Comparison of ENCODE assay signal across 8 cellular contexts in the genomic region with DNA sequence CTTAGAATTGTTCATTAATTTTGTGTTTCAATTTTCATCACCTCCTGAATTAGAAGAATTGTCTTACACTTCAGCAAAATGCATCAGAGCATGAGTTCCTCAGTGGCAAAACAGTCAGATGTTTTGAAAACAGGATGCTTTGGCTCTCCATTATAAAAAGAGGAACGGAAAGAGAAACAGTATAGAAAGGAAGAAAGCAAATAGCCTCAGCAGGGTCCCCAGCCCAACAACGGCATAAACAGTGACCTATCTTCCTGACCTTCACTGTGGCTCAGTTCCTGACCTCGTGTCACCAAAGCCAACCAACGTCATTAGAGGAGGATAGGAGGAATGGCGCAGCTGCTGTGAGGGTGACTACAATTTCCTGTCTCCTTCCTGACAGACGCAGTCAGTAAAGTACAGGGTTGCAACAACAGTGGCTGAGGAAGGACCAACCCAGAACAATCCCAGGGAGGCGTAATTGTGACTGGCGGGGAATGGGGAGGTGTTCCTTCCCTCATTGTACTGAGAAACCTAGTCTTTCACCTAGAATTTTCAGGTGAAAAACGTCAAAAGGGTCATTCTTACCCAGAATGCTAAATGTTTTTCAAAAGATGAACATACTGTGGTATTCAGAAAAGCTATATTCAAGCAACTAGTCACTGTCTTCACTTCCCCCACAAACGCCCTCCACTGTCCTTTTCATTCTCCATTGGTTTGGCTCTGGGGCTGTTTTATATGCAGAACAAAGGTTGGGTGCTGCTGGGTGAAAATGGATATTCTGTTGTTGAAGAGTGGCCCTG.
A peak's percentile ranks its signal among the peaks of the same experiment; 100 is the strongest.
DNase-seq lines count a peak whose midpoint lies in the region; ATAC-seq, FAIRE-seq and TF ChIP-seq lines count a peak whose summit lies in the region.

No MANE protein-coding gene starts in this region.

- H4K5ac ChIP-seq in H1 (ENCODE audit: insufficient read length, low read depth, low read length): no peak overlapping the region

- H3K9ac ChIP-seq in H1 (replicated peaks in 1 of 4; ENCODE audit: extremely low read depth in 1 of 4, low read depth in 3 of 4, low read length in 3 of 4): peak overlapping the region in 1 of 4 experiments; percentile 13; a peak in 1 of 7 replicates

- no peaks in the 10 kb centered on the region for H3K9me3 ChIP-seq in H1 (ENCODE audit: insufficient read depth in 2 of 2, low read depth in 1 of 2, low read length in 1 of 2)
- H3K9me3 ChIP-seq in neuron (ENCODE audit: low read length): no peaks in the 10 kb centered on the region
- H3K9me3 ChIP-seq in thymus (ENCODE audit: control insufficient read depth): no peaks in the 10 kb centered on the region

- H3K23ac ChIP-seq in H1 (ENCODE audit: insufficient read length): no peak overlapping the region

- no peak for FAIRE-seq in H1 (lab: Jason Lieb, UNC)

- H3K27ac ChIP-seq in H1 (ENCODE audit: low read depth, low read length) (no peak overlapping the region; the same call in 1 of the 2 replicates), thymus (ENCODE audit: low read depth) (peak overlapping the region; percentile 88)

- no peaks in the 10 kb centered on the region; a peak in 1 of 7 replicates for H3K27me3 ChIP-seq in H1 (replicated peaks in 1 of 4; ENCODE audit: control insufficient read depth in 3 of 4, extremely low read depth in 1 of 4, insufficient read depth in 3 of 4, low read length in 3 of 4)
- no peaks in the 10 kb centered on the region for H3K27me3 ChIP-seq in neuron (ENCODE audit: insufficient read depth, low read length)
- H3K27me3 ChIP-seq in thymus (ENCODE audit: control insufficient read depth, insufficient read depth): no peaks in the 10 kb centered on the region

- H3K56ac ChIP-seq in H1 (replicated peaks; ENCODE audit: insufficient read length, low read depth, low read length): no peak overlapping the region

- POLR2A ChIA-PET in H1 (lab: Charles Lee; ENCODE audit: partially characterized antibody): no interaction called here

- H3K36me3 Mint-ChIP-seq in IgD-negative memory B cell: peaks cover 9% of the 10 kb centered on the region

- peaks cover 3% of the 10 kb centered on the region; the same call in 1 of the 2 replicates for H3K23me2 ChIP-seq in H1 (ENCODE audit: low read depth, low read length)

- H3K4me1 ChIP-seq in H1 (replicated peaks in 1 of 4; ENCODE audit: control insufficient read depth in 3 of 4, insufficient read depth in 4 of 4, low read length in 3 of 4) (peaks cover 2 to 25% (median 13%) of the 10 kb centered on the region in 4 experiments; a peak in 5 of 7 replicates), neuron (ENCODE audit: insufficient read depth, low read length) (peaks cover 54% of the 10 kb centered on the region), thymus (ENCODE audit: control insufficient read depth, insufficient read depth, low read length) (peaks cover 8% of the 10 kb centered on the region)

- peaks cover 0 to 49% of the 10 kb centered on the region in 2 experiments; a peak in 3 of 4 replicates for H3K79me2 ChIP-seq in H1 (ENCODE audit: control insufficient read depth in 1 of 2, insufficient read depth in 2 of 2, low read length in 2 of 2)

- TF ChIP-seq POLR2A in H1 (IDR thresholded peaks at IDR 0.05; ENCODE audit: control extremely low read depth in 1 of 2, low read depth in 2 of 2, low read length in 2 of 2): no peak

- peak overlapping the region; percentile 74 to 99 (median 96) for H3K4me3 Mint-ChIP-seq in IgD-negative memory B cell

- H2BK20ac ChIP-seq in H1 (ENCODE audit: low read length): no peak overlapping the region

- no peaks in the 10 kb centered on the region for H3K27me3 Mint-ChIP-seq in IgD-negative memory B cell

- no peak overlapping the region for H3K18ac ChIP-seq in H1 (ENCODE audit: extremely low read depth, low read length)

- H4K20me1 ChIP-seq in H1 (replicated peaks in 1 of 2; ENCODE audit: control insufficient read depth in 1 of 2, insufficient read depth in 2 of 2, low read length in 2 of 2): no peaks in the 10 kb centered on the region

- TF ChIP-seq CTCF in H1 (IDR thresholded peaks at IDR 0.05; ENCODE audit: control extremely low read depth in 1 of 3, insufficient read depth in 1 of 3, low read depth in 1 of 3, low read length in 3 of 3): no peak

- H3K4me3 ChIP-seq in H1 (ENCODE audit: extremely low read depth in 1 of 4, insufficient read depth in 2 of 4, low read depth in 3 of 4, low read length in 4 of 4) (no peak overlapping the region; a peak in 1 of 8 replicates), neuron (ENCODE audit: low read length) (peak overlapping the region; percentile 32), thymus (ENCODE audit: low read length) (peak overlapping the region; percentile 43)

- no peak overlapping the region for H3K4ac ChIP-seq in H1 (replicated peaks; ENCODE audit: insufficient read length, low read depth, low read length)

- peak overlapping the region; percentile 2 to 88; a peak in 2 of 4 replicates for H3K4me2 ChIP-seq in H1 (ENCODE audit: insufficient read depth in 1 of 2, low read depth in 2 of 2, low read length in 2 of 2)

- peak; percentile 83 for ATAC-seq in GM21360 (IDR thresholded peaks at IDR 0.05; ENCODE audit: unreplicated experiment)

- H2BK120ac ChIP-seq in H1 (replicated peaks; ENCODE audit: low read depth, low read length): no peak overlapping the region

- no peak overlapping the region for H2BK5ac ChIP-seq in H1 (ENCODE audit: low read depth, low read length)

- CTCF ChIA-PET in H1 (lab: Charles Lee; ENCODE audit: partially characterized antibody): interaction anchor here (0.8 to 1.2 kb wide), 3 partner anchors 11 to 14 kb away, joined by 3 read pairs; no protein-coding TSS in a partner anchor

- H3K9me3 Mint-ChIP-seq in IgD-negative memory B cell: no peaks in the 10 kb centered on the region

- no peaks in the 10 kb centered on the region for H3K36me3 ChIP-seq in H1 (ENCODE audit: control insufficient read depth in 2 of 4, insufficient read depth in 4 of 4, low read length in 3 of 4)
- H3K36me3 ChIP-seq in neuron (ENCODE audit: insufficient read depth, low read length): no peaks in the 10 kb centered on the region
- H3K36me3 ChIP-seq in thymus (ENCODE audit: control insufficient read depth, insufficient read depth): no peaks in the 10 kb centered on the region

- H2AFZ ChIP-seq in H1 (ENCODE audit: low read length): peak overlapping the region; percentile 89; the same call in 1 of the 2 replicates
- H2AFZ ChIP-seq in neuron (ENCODE audit: low read depth, low read length): peak overlapping the region; percentile 30

- H2BK12ac ChIP-seq in H1 (ENCODE audit: low read depth, low read length): no peak overlapping the region

- peak in 11 of 14 donors; percentile 24 to 74 (median 57) for DNase-seq in C1 segment of cervical spinal cord (lab: John Stamatoyannopoulos, UW)
- DNase-seq in activated CD4-positive, alpha-beta T cell treated with anti-CD3 and anti-CD28 coated beads, Interleukin-2, amount 50 U/mL, for 1 hour: peak; percentile 62
- DNase-seq in H1 (ENCODE audit: low read depth in 1 of 2, low spot score in 2 of 2): no peak
- DNase-seq in NCI-H1092 treated with DMSO at 0.1 percent for 48 hours (lab: John Stamatoyannopoulos, UW): no peak

- TF ChIP-seq EP300 in H1 (IDR thresholded peaks at IDR 0.05; ENCODE audit: borderline replicate concordance in 1 of 2, low read depth in 2 of 2, low read length in 2 of 2): no peak

- peaks cover 12 to 47% (median 39%) of the 10 kb centered on the region in 3 donors for H3K4me1 Mint-ChIP-seq in IgD-negative memory B cell

- H2BK15ac ChIP-seq in H1 (ENCODE audit: low read length): no peak overlapping the region; the same call in 1 of the 2 replicates

- no peak overlapping the region for H4K91ac ChIP-seq in H1 (replicated peaks; ENCODE audit: insufficient read length, low read length)

- 52% methylated on average over 10 of the region's 10 CpGs; no CpG with 5 or more reads in 1 of the 2 experiments for WGBS in H1 (ENCODE audit: extremely low coverage in 1 of 2, insufficient coverage in 1 of 2, insufficient read length in 1 of 2, insufficient replicate concordance in 2 of 2, low coverage in 1 of 2, low lambda C conversion rate in 2 of 2, missing lambda C conversion rate in 1 of 2), 2 experiments
- WGBS in thymus: 9% methylated on average over 10 of the region's 10 CpGs

- no peak overlapping the region for H3K14ac ChIP-seq in H1 (ENCODE audit: insufficient read length)

- H4K8ac ChIP-seq in H1 (ENCODE audit: extremely low read depth, insufficient read depth, low read length): no peak overlapping the region

- peak overlapping the region; percentile 77 to 100 (median 99) for H3K27ac Mint-ChIP-seq in IgD-negative memory B cell

- TF ChIP-seq RAD21 in H1 (IDR thresholded peaks at IDR 0.05 in 1 of 2, conservative IDR thresholded peaks at IDR 0.05 in 1 of 2; ENCODE audit: low read depth in 2 of 2, low read length in 2 of 2): no peak

- H2AK5ac ChIP-seq in H1 (ENCODE audit: low read depth, low read length): no peak overlapping the region

- H3K79me1 ChIP-seq in H1 (ENCODE audit: low read depth, low read length): no peaks in the 10 kb centered on the region; the same call in 1 of the 2 replicates

TF ChIP-seq in H1, 55 proteins besides CTCF, POLR2A, EP300 and RAD21:
- TF ChIP-seq SIX5 (IDR thresholded peaks at IDR 0.05; ENCODE audit: low read depth, low read length): no peak
- TF ChIP-seq, protein P1, sequence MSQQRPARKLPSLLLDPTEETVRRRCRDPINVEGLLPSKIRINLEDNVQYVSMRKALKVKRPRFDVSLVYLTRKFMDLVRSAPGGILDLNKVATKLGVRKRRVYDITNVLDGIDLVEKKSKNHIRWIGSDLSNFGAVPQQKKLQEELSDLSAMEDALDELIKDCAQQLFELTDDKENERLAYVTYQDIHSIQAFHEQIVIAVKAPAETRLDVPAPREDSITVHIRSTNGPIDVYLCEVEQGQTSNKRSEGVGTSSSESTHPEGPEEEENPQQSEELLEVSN (IDR thresholded peaks at IDR 0.05): no peak
- no peak for TF ChIP-seq TAF7 (optimal IDR thresholded peaks at IDR 0.05; ENCODE audit: borderline replicate concordance, low read depth, low read length)
- TF ChIP-seq, protein P2, sequence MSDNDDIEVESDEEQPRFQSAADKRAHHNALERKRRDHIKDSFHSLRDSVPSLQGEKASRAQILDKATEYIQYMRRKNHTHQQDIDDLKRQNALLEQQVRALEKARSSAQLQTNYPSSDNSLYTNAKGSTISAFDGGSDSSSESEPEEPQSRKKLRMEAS (IDR thresholded peaks at IDR 0.05): peak; percentile 34; the same call in 1 of the 2 replicates
- TF ChIP-seq SUZ12 (IDR thresholded peaks at IDR 0.05; ENCODE audit: low read length): no peak

Comparison
In these comparisons a context has a peak if more than half of its experiments do, and no peak if none do; other contexts are left out.
1. DNase-seq: peak in C1 segment of cervical spinal cord (11 of 14) and activated CD4-positive, alpha-beta T cell treated with anti-CD3 and anti-CD28 coated beads, Interleukin-2, amount 50 U/mL, for 1 hour (single experiment); none in H1 (0 of 2) and NCI-H1092 treated with DMSO at 0.1 percent for 48 hours (single experiment).
2. H3K4me3 ChIP-seq: peak in neuron (single experiment) and thymus (single experiment); none in H1 (0 of 4).